Comparison of ENCODE assay signal across 31 cellular contexts in genomic region chr15:87866961-87867360, GRCh38.
"Had no signal": no experiment of that assay in that cellular context is flagged by ENCODE, and none has a peak within 500 bp of the region (broad histone marks: within the 10 kb centered on the region; RNA-seq: fewer than 3 reads in every experiment).

No MANE protein-coding gene starts in this region.

- H3K27me3 ChIP-seq: hepatocyte, left lung, pancreas, stomach, tibial artery, upper lobe of right lung had no signal

- H3K27me3 Mint-ChIP-seq: natural killer cell treated with Interleukin-12 subunit alpha and Interleukin-12 subunit beta and Interleukin-15 and Interleukin-18, amount 100 ng/mL, for 72 hours; stimulated activated naive B cell treated with anti-CD40 and anti-IgM and Interleukin-4, amounts not matched to agents 10 μg/mL and 1 μg/mL and 100 μg/mL, for 72 hours had no signal

- H3K4me1 Mint-ChIP-seq: immature natural killer cell; naive thymus-derived CD4-positive, alpha-beta T cell; stimulated activated naive B cell treated with anti-CD40 and anti-IgM and Interleukin-4, amounts not matched to agents 10 μg/mL and 1 μg/mL and 100 μg/mL, for 72 hours had no signal

- H2AFZ ChIP-seq: hepatocyte had no signal

- H3K4me1 ChIP-seq: left lung, lower lobe of right lung, pancreas, prostate gland, stomach, tibial artery, upper lobe of right lung had no signal

- DNase-seq: immature natural killer cell; kidney; left colon; left lung; lower lobe of right lung; mammary epithelial cell; mesenchymal stem cell; midbrain; mucosa of descending colon; naive thymus-derived CD4-positive, alpha-beta T cell; nucleus accumbens; pancreas; posterior cingulate gyrus; retina; right cardiac atrium; stimulated activated CD4-positive, alpha-beta T cell treated with anti-CD3 and anti-CD28 coated beads, Interleukin-12 subunit alpha, Interleukin-12 subunit beta, amount 100 ng/mL, for 4 hours; stimulated activated CD4-positive, alpha-beta T cell treated with anti-CD3 and anti-CD28 coated beads, Interleukin-15, amount 100 ng/mL, for 24 hours; stimulated activated CD4-positive, alpha-beta T cell treated with anti-CD3 and anti-CD28 coated beads, Interleukin-2, amount 100 ng/mL, for 24 hours; stimulated activated CD4-positive, alpha-beta T cell treated with anti-CD3 and anti-CD28 coated beads, Interleukin-4, amount 100 ng/mL, for 1 hour; stimulated activated naive B cell treated with anti-CD40 and anti-IgM and Interleukin-4, amounts not matched to agents 10 μg/mL and 1 μg/mL and 100 μg/mL, for 72 hours; stimulated activated naive CD8-positive, alpha-beta T cell treated with anti-CD3 and anti-CD28 coated beads, Interleukin-15, Interleukin-2, amounts not matched to agents 100 U/mL and 50 U/mL, for 24 hours; stomach; tibial artery; trophoblast cell; upper lobe of right lung had no signal

- H3K9me3 ChIP-seq: left lung, lower lobe of right lung, mucosa of descending colon, pancreas, prostate gland, stomach, thoracic aorta, tibial artery, upper lobe of right lung had no signal

- H3K4me3 Mint-ChIP-seq: immature natural killer cell; naive thymus-derived CD4-positive, alpha-beta T cell; natural killer cell treated with Interleukin-12 subunit alpha and Interleukin-12 subunit beta and Interleukin-15 and Interleukin-18, amount 100 ng/mL, for 72 hours; stimulated activated naive B cell treated with anti-CD40 and anti-IgM and Interleukin-4, amounts not matched to agents 10 μg/mL and 1 μg/mL and 100 μg/mL, for 72 hours had no signal

- H3K27ac ChIP-seq: hepatocyte, left lung, lower lobe of right lung, pancreas, prostate gland, skin epidermis, stomach, thoracic aorta, tibial artery, upper lobe of right lung had no signal

- H3K4me3 ChIP-seq: hepatocyte, left lung, lower lobe of right lung, mucosa of descending colon, pancreas, prostate gland, skin epidermis, stomach, thoracic aorta, tibial artery, upper lobe of right lung had no signal

- H3K4me2 ChIP-seq: hepatocyte had no signal

- ATAC-seq: left colon; left lung; lower lobe of right lung; mucosa of descending colon; naive thymus-derived CD4-positive, alpha-beta T cell; natural killer cell treated with Interleukin-12 subunit alpha and Interleukin-12 subunit beta and Interleukin-15 and Interleukin-18, amount 100 ng/mL, for 72 hours; pancreas; right cardiac atrium; sciatic nerve; stimulated activated naive B cell treated with anti-CD40 and anti-IgM and Interleukin-4, amounts not matched to agents 10 μg/mL and 1 μg/mL and 100 μg/mL, for 72 hours; stimulated activated naive CD8-positive, alpha-beta T cell treated with anti-CD3 and anti-CD28 coated beads, Interleukin-15, Interleukin-2, amounts not matched to agents 100 U/mL and 50 U/mL, for 24 hours; upper lobe of right lung had no signal

- H3K36me3 ChIP-seq: left lung, lower lobe of right lung, pancreas, prostate gland, stomach, thoracic aorta, tibial artery, upper lobe of right lung had no signal

- H3K79me2 ChIP-seq: hepatocyte had no signal

- H3K27ac Mint-ChIP-seq: immature natural killer cell; naive thymus-derived CD4-positive, alpha-beta T cell; natural killer cell treated with Interleukin-12 subunit alpha and Interleukin-12 subunit beta and Interleukin-15 and Interleukin-18, amount 100 ng/mL, for 72 hours; stimulated activated naive B cell treated with anti-CD40 and anti-IgM and Interleukin-4, amounts not matched to agents 10 μg/mL and 1 μg/mL and 100 μg/mL, for 72 hours had no signal

- H3K9me3 Mint-ChIP-seq: stimulated activated naive B cell treated with anti-CD40 and anti-IgM and Interleukin-4, amounts not matched to agents 10 μg/mL and 1 μg/mL and 100 μg/mL, for 72 hours had no signal

- H3K36me3 Mint-ChIP-seq: immature natural killer cell; natural killer cell treated with Interleukin-12 subunit alpha and Interleukin-12 subunit beta and Interleukin-15 and Interleukin-18, amount 100 ng/mL, for 72 hours; stimulated activated naive B cell treated with anti-CD40 and anti-IgM and Interleukin-4, amounts not matched to agents 10 μg/mL and 1 μg/mL and 100 μg/mL, for 72 hours had no signal
